21 cellular contexts compared by ENCODE assay signal in genomic region chr13:40559915-40560314, GRCh38.
DNase-seq lines count a peak whose midpoint lies in the region; ATAC-seq, FAIRE-seq and TF ChIP-seq lines count a peak whose summit lies in the region.
"Had no signal": no experiment of that assay in that cellular context is flagged by ENCODE, and none has a peak within 500 bp of the region (broad histone marks: within the 10 kb centered on the region; RNA-seq: fewer than 3 reads in every experiment).

No MANE protein-coding gene starts in this region.

- H3K4me3 Mint-ChIP-seq in activated T-cell treated with anti-CD3 and anti-CD28 coated beads, Interleukin-2, amount 50 U/mL, for 24 hours = no peak overlapping the region
- no peak overlapping the region for H3K4me3 Mint-ChIP-seq in Calu3 (ENCODE audit: low read depth, unreplicated experiment)
- peak overlapping the region in 7 of 10 donors; percentile 4 to 75 (median 47) for H3K4me3 Mint-ChIP-seq in naive thymus-derived CD8-positive, alpha-beta T cell

- dilution Hi-C loops in endothelial cell of umbilical vein (cut with MboI; ENCODE audit: extremely low pct_ligation_motif_present, low sequenced_read_pairs) = no loop called here

- no peaks in the 10 kb centered on the region for H3K9me1 ChIP-seq in endothelial cell of umbilical vein (replicated peaks; ENCODE audit: control insufficient read depth, extremely low read depth, insufficient read depth, low read length)

- no peaks in the 10 kb centered on the region for H3K9me3 ChIP-seq in endothelial cell of umbilical vein (replicated peaks; ENCODE audit: control insufficient read depth, insufficient read depth, low read length)
- H3K9me3 ChIP-seq in kidney (ENCODE audit: control insufficient read depth in 1 of 2, low read length in 2 of 2) = no peaks in the 10 kb centered on the region
- H3K9me3 ChIP-seq in heart right ventricle = no peaks in the 10 kb centered on the region
- H3K9me3 ChIP-seq: A549, HAP-1 had no signal

- TSS peak; percentile 18 for BruUV-seq in Calu3 (replicated peaks; lab: Mats Ljungman, UMichigan)
- no TSS peak for BruUV-seq in endothelial cell of umbilical vein (replicated peaks; lab: Mats Ljungman, UMichigan)

- 96 to 98% methylated on average over 9 of the region's 9 CpGs for WGBS in heart right ventricle, 2 donors

- no peaks in the 10 kb centered on the region for H3K27me3 ChIP-seq in endothelial cell of umbilical vein (ENCODE audit: control insufficient read depth in 2 of 2, insufficient read depth in 2 of 2, low read length in 2 of 2)
- H3K27me3 ChIP-seq in heart right ventricle = no peaks in the 10 kb centered on the region

- peaks cover 69% of the 10 kb centered on the region for H3K4me1 ChIP-seq in endothelial cell of umbilical vein (ENCODE audit: control insufficient read depth, extremely low read depth, insufficient read depth, low read length)
- peaks cover 19% of the 10 kb centered on the region in 2 donors for H3K4me1 ChIP-seq in kidney (ENCODE audit: control insufficient read depth in 1 of 2, insufficient read depth in 1 of 2, low read depth in 1 of 2, low read length in 2 of 2)
- H3K4me1 ChIP-seq in heart right ventricle = peaks cover 8 to 99% (median 75%) of the 10 kb centered on the region in 9 donors
- H3K4me1 ChIP-seq: A549 had no signal

- H3K36me3 ChIP-seq in endothelial cell of umbilical vein (ENCODE audit: control insufficient read depth in 2 of 2, extremely low read depth in 1 of 2, insufficient read depth in 2 of 2, low read length in 2 of 2) (peaks cover 10 to 17% of the 10 kb centered on the region in 2 experiments), kidney (ENCODE audit: control insufficient read depth in 1 of 2, insufficient read depth in 2 of 2, low read length in 2 of 2) (peaks cover 4 to 7% of the 10 kb centered on the region in 2 donors), heart right ventricle (peaks cover 0 to 19% (median 0%) of the 10 kb centered on the region in 9 donors)
- H3K36me3 ChIP-seq: HAP-1 had no signal

- peak overlapping the region; percentile 61 for H3K27ac ChIP-seq in endothelial cell of umbilical vein (ENCODE audit: insufficient read depth, low read depth, low read length)
- H3K27ac ChIP-seq in kidney (ENCODE audit: low read depth in 2 of 2, low read length in 2 of 2) = no peak overlapping the region
- H3K27ac ChIP-seq in heart right ventricle = peak overlapping the region in 1 of 10 donors; percentile 52
- H3K27ac ChIP-seq: 22Rv1, A549, C4-2B had no signal

- H3K27ac Mint-ChIP-seq in activated T-cell treated with anti-CD3 and anti-CD28 coated beads, Interleukin-2, amount 50 U/mL, for 24 hours = peak overlapping the region; percentile 76
- no peak overlapping the region for H3K27ac Mint-ChIP-seq in Calu3 (ENCODE audit: unreplicated experiment)
- peak overlapping the region in 7 of 10 donors; percentile 12 to 82 (median 67) for H3K27ac Mint-ChIP-seq in naive thymus-derived CD8-positive, alpha-beta T cell

- intact Hi-C loops in Calu3 (cut with micrococcal nuclease; ENCODE audit: unreplicated experiment) (no loop called here), endothelial cell of umbilical vein (cut with micrococcal nuclease) (loop anchor here (2.0 to 10.0 kb wide), 5 partner anchors 105 to 778 kb away; no protein-coding TSS in a partner anchor), kidney (cut with DNase I) (no loop called here), heart right ventricle (cut with DNase I) (loop anchor here in 2 of 10 donors (5.0 to 10.0 kb wide), 2 partner anchors 53 to 495 kb away; no protein-coding TSS in a partner anchor)

- no peak overlapping the region for H2AFZ ChIP-seq in endothelial cell of umbilical vein (ENCODE audit: low read depth, low read length)

- CTCF ChIA-PET in Calu3 (lab: Charles Lee) = no interaction called here
- CTCF ChIA-PET in endothelial cell of umbilical vein (lab: Charles Lee) = interaction anchor here (1.9 kb wide), 1 partner anchor 19 kb away, joined by 9 read pairs; no protein-coding TSS in a partner anchor

- FAIRE-seq in endothelial cell of umbilical vein (lab: Jason Lieb, UNC) (no peak), kidney (lab: Jason Lieb, UNC) (no peak)
- FAIRE-seq: A549, G401.6, GM12891, GM19239, H1, HTR-8/SVneo had no signal

- no peak for DNase-seq in activated T-cell treated with anti-CD3 and anti-CD28 coated beads, Interleukin-2, amount 50 U/mL, for 24 hours
- DNase-seq in activated T-cell treated with anti-CD3 and anti-CD28 coated beads, Interleukin-2, amount 50 U/mL, for 1 hour = no peak
- no peak for DNase-seq in Calu3
- DNase-seq in endothelial cell of umbilical vein (ENCODE audit: low read depth, low spot score) = no peak
- DNase-seq in naive thymus-derived CD8-positive, alpha-beta T cell = no peak
- no peak for DNase-seq in kidney
- no peak for DNase-seq in heart right ventricle
- DNase-seq: AML-193; CD4-positive, alpha-beta memory T cell; DMS 273 treated with DMSO at 0.1 percent for 48 hours; IMR-90 had no signal

- H3K9ac ChIP-seq in endothelial cell of umbilical vein (replicated peaks; ENCODE audit: extremely low read depth, insufficient read depth, low read length) = no peak overlapping the region
- no peak overlapping the region for H3K9ac ChIP-seq in kidney (ENCODE audit: low read length in 2 of 2)

- ATAC-seq in naive thymus-derived CD8-positive, alpha-beta T cell = no peak
- ATAC-seq in HG02973 (IDR thresholded peaks at IDR 0.05; ENCODE audit: unreplicated experiment) (no peak), heart right ventricle (no peak)
- ATAC-seq: A549 had no signal

- POLR2A ChIA-PET in endothelial cell of umbilical vein (lab: Charles Lee) = no interaction called here
- POLR2A ChIA-PET in naive thymus-derived CD8-positive, alpha-beta T cell (lab: Charles Lee) = interaction anchor here (1.1 kb wide), 1 partner anchor 14 kb away, joined by 3 read pairs; no protein-coding TSS in a partner anchor

- H3K4me3 ChIP-seq in endothelial cell of umbilical vein (replicated peaks in 1 of 3; ENCODE audit: insufficient read depth in 1 of 3, low read depth in 1 of 3, low read length in 3 of 3) (no peak overlapping the region), kidney (ENCODE audit: low read length in 2 of 2) (no peak overlapping the region), heart right ventricle (no peak overlapping the region)
- H3K4me3 ChIP-seq: A549, HAP-1 had no signal

- peaks cover 67% of the 10 kb centered on the region for H3K36me3 Mint-ChIP-seq in activated T-cell treated with anti-CD3 and anti-CD28 coated beads, Interleukin-2, amount 50 U/mL, for 24 hours (ENCODE audit: low read depth)
- H3K36me3 Mint-ChIP-seq in Calu3 (ENCODE audit: insufficient read depth, unreplicated experiment) = peaks cover 6% of the 10 kb centered on the region
- H3K36me3 Mint-ChIP-seq in naive thymus-derived CD8-positive, alpha-beta T cell = peaks cover 12 to 51% (median 24%) of the 10 kb centered on the region in 3 donors

- H3K4me1 Mint-ChIP-seq in activated T-cell treated with anti-CD3 and anti-CD28 coated beads, Interleukin-2, amount 50 U/mL, for 24 hours (ENCODE audit: low read depth) = peaks cover 87% of the 10 kb centered on the region
- peaks cover 18% of the 10 kb centered on the region for H3K4me1 Mint-ChIP-seq in Calu3 (ENCODE audit: low read depth, unreplicated experiment)
- H3K4me1 Mint-ChIP-seq in naive thymus-derived CD8-positive, alpha-beta T cell = peaks cover 58 to 92% (median 89%) of the 10 kb centered on the region in 4 donors

- peaks cover 13% of the 10 kb centered on the region for H3K9me3 Mint-ChIP-seq in activated T-cell treated with anti-CD3 and anti-CD28 coated beads, Interleukin-2, amount 50 U/mL, for 24 hours
- no peaks in the 10 kb centered on the region for H3K9me3 Mint-ChIP-seq in Calu3 (ENCODE audit: low read depth, unreplicated experiment)
- peaks cover 0 to 1% (median 0%) of the 10 kb centered on the region in 9 donors for H3K9me3 Mint-ChIP-seq in naive thymus-derived CD8-positive, alpha-beta T cell

- no peak for TF ChIP-seq CTCF in Calu3 (IDR thresholded peaks at IDR 0.05; ENCODE audit: unreplicated experiment)
- no peak for TF ChIP-seq CTCF in endothelial cell of umbilical vein (IDR thresholded peaks at IDR 0.05; ENCODE audit: extremely low read depth in 1 of 2, insufficient read depth in 1 of 2, low read depth in 1 of 2, low read length in 2 of 2)
- no peak for TF ChIP-seq CTCF in kidney (IDR thresholded peaks at IDR 0.05; ENCODE audit: borderline replicate concordance, extremely low read depth, insufficient read depth)
- no peak for TF ChIP-seq CTCF in heart right ventricle (IDR thresholded peaks at IDR 0.05)

- no peak overlapping the region for H3K4me2 ChIP-seq in endothelial cell of umbilical vein (ENCODE audit: insufficient read depth, low read length)
- H3K4me2 ChIP-seq: A549 had no signal

- TF ChIP-seq POLR2A in endothelial cell of umbilical vein (IDR thresholded peaks at IDR 0.05; ENCODE audit: low read depth, low read length) = no peak

- H4K20me1 ChIP-seq in endothelial cell of umbilical vein (replicated peaks; ENCODE audit: control insufficient read depth, extremely low read depth, insufficient read depth, low read length) = no peaks in the 10 kb centered on the region

- H3K27me3 Mint-ChIP-seq in activated T-cell treated with anti-CD3 and anti-CD28 coated beads, Interleukin-2, amount 50 U/mL, for 24 hours = no peaks in the 10 kb centered on the region
- H3K27me3 Mint-ChIP-seq in Calu3 (ENCODE audit: unreplicated experiment) = no peaks in the 10 kb centered on the region
- H3K27me3 Mint-ChIP-seq in naive thymus-derived CD8-positive, alpha-beta T cell = no peaks in the 10 kb centered on the region
- H3K27me3 Mint-ChIP-seq: CD4-positive, alpha-beta memory T cell had no signal

- H3K79me2 ChIP-seq in endothelial cell of umbilical vein (ENCODE audit: control insufficient read depth, insufficient read depth, low read length) = peaks cover 73% of the 10 kb centered on the region

TF ChIP-seq in endothelial cell of umbilical vein, 7 proteins besides CTCF, POLR2A, EP300 and RAD21:
- TF ChIP-seq JUN (IDR thresholded peaks at IDR 0.05; ENCODE audit: borderline replicate concordance, insufficient read depth, insufficient read length, low read depth) (no peak), MYC (IDR thresholded peaks at IDR 0.05; ENCODE audit: low read depth, low read length) (no peak), GATA2 (IDR thresholded peaks at IDR 0.05; ENCODE audit: insufficient read depth, insufficient read length, low read depth, low read length) (no peak), EZH2 (IDR thresholded peaks at IDR 0.05; ENCODE audit: borderline replicate concordance, low read depth, low read length, severe bottlenecking) (no peak)

Comparison
In these comparisons a context has a peak if more than half of its experiments do, and no peak if none do; other contexts are left out.
1. H3K4me3 Mint-ChIP-seq: peak in naive thymus-derived CD8-positive, alpha-beta T cell (7 of 10); none in activated T-cell treated with anti-CD3 and anti-CD28 coated beads, Interleukin-2, amount 50 U/mL, for 24 hours (single experiment) and Calu3 (single experiment).